In genomic region chr20:19937651-19938420, GRCh38 we compare ENCODE assay signal across 8 cellular contexts.
A peak's percentile ranks its signal among the peaks of the same experiment; 100 is the strongest.
DNase-seq lines count a peak whose midpoint lies in the region; ATAC-seq, FAIRE-seq and TF ChIP-seq lines count a peak whose summit lies in the region.

No MANE protein-coding gene starts in this region.

- no peaks in the 10 kb centered on the region for H3K36me3 ChIP-seq in CD8-positive, alpha-beta T cell (ENCODE audit: insufficient read depth, low read length)
- no peaks in the 10 kb centered on the region for H3K36me3 ChIP-seq in KMS-11 (ENCODE audit: insufficient read depth)

- H3K9me3 ChIP-seq in CD8-positive, alpha-beta T cell (ENCODE audit: low read length) = no peaks in the 10 kb centered on the region

- no peak for TF ChIP-seq CTCF in CD8-positive, alpha-beta T cell (IDR thresholded peaks at IDR 0.05)
- no peak for TF ChIP-seq CTCF in GM20000 (IDR thresholded peaks at IDR 0.05; ENCODE audit: extremely low read depth, missing control alignments)
- no peak for TF ChIP-seq CTCF in KMS-11 (conservative IDR thresholded peaks at IDR 0.05; ENCODE audit: low read depth, low read length)
- TF ChIP-seq CTCF in glutamatergic neuron (IDR thresholded peaks at IDR 0.05; ENCODE audit: partially characterized antibody, unreplicated experiment) = no peak
- no peak for TF ChIP-seq CTCF in coronary artery (IDR thresholded peaks at IDR 0.05)

- no peak overlapping the region for H2AFZ ChIP-seq in KMS-11 (ENCODE audit: low read depth)

- peaks cover 5% of the 10 kb centered on the region for H3K4me1 ChIP-seq in CD8-positive, alpha-beta T cell (ENCODE audit: insufficient read depth, low read length)
- H3K4me1 ChIP-seq in KMS-11 (ENCODE audit: low read depth, poor library complexity, severe bottlenecking) = peaks cover 16% of the 10 kb centered on the region

- H3K27ac Mint-ChIP-seq in CD8-positive, alpha-beta T cell = peak overlapping the region; percentile 16
- peak overlapping the region; percentile 22 for H3K27ac Mint-ChIP-seq in glutamatergic neuron (ENCODE audit: unreplicated experiment)

- H3K36me3 Mint-ChIP-seq in CD8-positive, alpha-beta T cell = no peaks in the 10 kb centered on the region
- peaks cover 24% of the 10 kb centered on the region for H3K36me3 Mint-ChIP-seq in glutamatergic neuron (ENCODE audit: unreplicated experiment)

- peaks cover 34% of the 10 kb centered on the region for H3K27me3 Mint-ChIP-seq in CD8-positive, alpha-beta T cell (ENCODE audit: low read depth)
- H3K27me3 Mint-ChIP-seq in glutamatergic neuron (ENCODE audit: unreplicated experiment) = no peaks in the 10 kb centered on the region

- no peak overlapping the region for H3K4me3 ChIP-seq in CD8-positive, alpha-beta T cell (ENCODE audit: low read depth, low read length)
- H3K4me3 ChIP-seq in KMS-11 (IDR thresholded peaks at IDR 0.05; ENCODE audit: insufficient read depth, low read depth, low read length) = no peak overlapping the region
- no peak overlapping the region for H3K4me3 ChIP-seq in coronary artery

- intact Hi-C loops in CD8-positive, alpha-beta T cell (cut with DNase I, micrococcal nuclease) = no loop called here
- intact Hi-C loops in posterior vena cava (cut with DNase I) = no loop called here

- CTCF ChIA-PET in CD8-positive, alpha-beta T cell (lab: Charles Lee) = no interaction called here

- POLR2A ChIA-PET in CD8-positive, alpha-beta T cell (lab: Charles Lee) = interaction anchor here (1.1 kb wide), 1 partner anchor 39 kb away, joined by 3 read pairs; no protein-coding TSS in a partner anchor

- no peak overlapping the region for H3K9ac ChIP-seq in KMS-11

- no peaks in the 10 kb centered on the region for H3K9me3 Mint-ChIP-seq in CD8-positive, alpha-beta T cell
- H3K9me3 Mint-ChIP-seq in glutamatergic neuron (ENCODE audit: unreplicated experiment) = peaks cover 3% of the 10 kb centered on the region

- DNase-seq in CD8-positive, alpha-beta T cell = no peak
- DNase-seq in GM20000 (ENCODE audit: low spot score) (peak; percentile 36), glutamatergic neuron (no peak), RCC 7860 (ENCODE audit: low spot score) (no peak), posterior vena cava (ENCODE audit: low spot score) (no peak), coronary artery (ENCODE audit: low spot score) (no peak)

- ATAC-seq in CD8-positive, alpha-beta T cell = peak; percentile 62
- ATAC-seq in HG02970 (IDR thresholded peaks at IDR 0.05; ENCODE audit: low FRiP score, unreplicated experiment) = no peak

- FAIRE-seq in RCC 7860 (lab: Jason Lieb, UNC) = no peak

- H4K20me1 ChIP-seq in KMS-11 (ENCODE audit: insufficient read depth) = no peaks in the 10 kb centered on the region

- no peaks in the 10 kb centered on the region for H3K27me3 ChIP-seq in CD8-positive, alpha-beta T cell (ENCODE audit: insufficient read depth, low read length)
- H3K27me3 ChIP-seq in KMS-11 (ENCODE audit: insufficient read depth, low read depth) = no peaks in the 10 kb centered on the region

- peaks cover 24% of the 10 kb centered on the region for H3K4me1 Mint-ChIP-seq in CD8-positive, alpha-beta T cell (ENCODE audit: low read depth)
- H3K4me1 Mint-ChIP-seq in glutamatergic neuron (ENCODE audit: low read depth, unreplicated experiment) = peaks cover 18% of the 10 kb centered on the region

- H3K4me3 Mint-ChIP-seq in CD8-positive, alpha-beta T cell = peak overlapping the region; percentile 63
- H3K4me3 Mint-ChIP-seq in glutamatergic neuron (ENCODE audit: unreplicated experiment) = no peak overlapping the region

- H3K27ac ChIP-seq in CD8-positive, alpha-beta T cell (ENCODE audit: low read depth, low read length) = no peak overlapping the region
- H3K27ac ChIP-seq in KMS-11 (no peak overlapping the region), coronary artery (peak overlapping the region in 1 of 2 donors; percentile 92)

- no peaks in the 10 kb centered on the region for H3K79me2 ChIP-seq in KMS-11 (ENCODE audit: insufficient read depth, low read depth)

- H3K4me2 ChIP-seq in KMS-11 = peak overlapping the region; percentile 54
